8 cellular contexts compared by ENCODE assay signal in genomic region chr19:11380653-11381534, GRCh38.
DNase-seq lines count a peak whose midpoint lies in the region; ATAC-seq and TF ChIP-seq lines count a peak whose summit lies in the region.

No MANE protein-coding gene starts in this region.

- peak; percentile 91 for DNase-seq in NCI-H1436 (lab: John Stamatoyannopoulos, UW)
- DNase-seq in T-helper 22 cell (ENCODE audit: low read depth), result peak; percentile 96
- peak; percentile 85 for DNase-seq in astrocyte of the cerebellum (ENCODE audit: low read depth)
- DNase-seq in hippocampal formation (lab: John Stamatoyannopoulos, UW), result peak; percentile 87 to 95
- DNase-seq in retinal pigment epithelial cell (ENCODE audit: low read depth), result peak; percentile 84
- no peak for DNase-seq in NCI-H1417 treated with DMSO at 0.1 percent for 48 hours (lab: John Stamatoyannopoulos, UW)

- peak; percentile 76 for ATAC-seq in HG02759 (IDR thresholded peaks at IDR 0.05; ENCODE audit: unreplicated experiment)

- H3K4me3 ChIP-seq in GM12875 (ENCODE audit: low read depth, low read length) (peak overlapping the region; percentile 87), astrocyte of the cerebellum (ENCODE audit: low read depth, low read length) (peak overlapping the region; percentile 54), retinal pigment epithelial cell (ENCODE audit: low read length) (peak overlapping the region; percentile 62)

- TF ChIP-seq CTCF in GM12875 (IDR thresholded peaks at IDR 0.05; ENCODE audit: borderline replicate concordance, insufficient read depth, low read depth, low read length), result peak; percentile 79
- TF ChIP-seq CTCF in astrocyte of the cerebellum (IDR thresholded peaks at IDR 0.05; ENCODE audit: low read depth, low read length, missing control alignments), result peak; percentile 71
- TF ChIP-seq CTCF in retinal pigment epithelial cell (conservative IDR thresholded peaks at IDR 0.05; ENCODE audit: low read depth, low read length), result peak; percentile 66

- in situ Hi-C loops in astrocyte of the cerebellum (cut with HindIII; ENCODE audit: low sequenced_read_pairs), result no loop called here
